12 cellular contexts compared by ENCODE assay signal in genomic region chr19:1325568-1326294, GRCh38. TPM values are rescaled to one million over a fixed set of nuclear protein-coding genes. Genes with fewer than 3 reads are reported as not detected.
DNase-seq lines count a peak whose midpoint lies in the region; ATAC-seq and TF ChIP-seq lines count a peak whose summit lies in the region.
"Had no signal": no experiment of that assay in that cellular context is flagged by ENCODE, and none has a peak within 500 bp of the region (broad histone marks: within the 10 kb centered on the region; RNA-seq: fewer than 3 reads in every experiment).

No MANE protein-coding gene starts in this region.

- TF ChIP-seq CTCF in WTC11 (IDR thresholded peaks at IDR 0.05) (no peak), foreskin fibroblast (IDR thresholded peaks at IDR 0.05; ENCODE audit: low read depth, low read length) (no peak)
- no peak for TF ChIP-seq CTCF in CD4-positive, alpha-beta T cell (IDR thresholded peaks at IDR 0.05)

- no peaks in the 10 kb centered on the region for H4K20me1 ChIP-seq in GM23248 (ENCODE audit: insufficient read depth)

- POLR2A ChIA-PET in WTC11 (lab: Charles Lee) (no interaction called here), HEK293T (lab: Yijun Ruan, JAX) (interaction anchor here (0.6 to 1.0 kb wide), 2 partner anchors 12 to 57 kb away, joined by 3 read pairs; partner anchors contain the start of gene CIRBP)
- POLR2A ChIA-PET in CD4-positive, alpha-beta T cell (lab: Charles Lee) = no interaction called here

- 81 to 84% methylated on average over 35 to 38 of the region's 38 CpGs for WGBS in GM23248 (ENCODE audit: low coverage in 1 of 2, low lambda C conversion rate in 2 of 2, missing lambda C conversion rate in 2 of 2), 2 experiments

- H3K4me3 Mint-ChIP-seq in WTC11 = peak overlapping the region; percentile 62
- no peak overlapping the region for H3K4me3 Mint-ChIP-seq in CD4-positive, alpha-beta T cell
- H3K4me3 Mint-ChIP-seq: activated naive CD8-positive, alpha-beta T cell treated with anti-CD3 and anti-CD28 coated beads, Interleukin-2, amount 10 ng/mL, durations not matched to agents 7 days and 5 days had no signal

- in situ Hi-C loops in GM23248 (cut with MboI) = no loop called here

- no peaks in the 10 kb centered on the region for H3K36me3 ChIP-seq in GM23248 (ENCODE audit: low read depth)
- no peaks in the 10 kb centered on the region for H3K36me3 ChIP-seq in skeletal muscle satellite cell (ENCODE audit: insufficient read depth, low read length)

- intact Hi-C loops in CD4-positive, alpha-beta T cell (cut with DNase I, micrococcal nuclease) = no loop called here

- no peaks in the 10 kb centered on the region for H3K79me2 ChIP-seq in GM23248 (ENCODE audit: insufficient read depth)

- peak overlapping the region; percentile 50 for H3K4me3 ChIP-seq in GM23248
- peak overlapping the region; percentile 40 to 47 for H3K4me3 ChIP-seq in foreskin fibroblast (ENCODE audit: low read depth in 1 of 2, low read length in 2 of 2)
- H3K4me3 ChIP-seq in skeletal muscle satellite cell (ENCODE audit: low read length) = peak overlapping the region; percentile 46

- no peaks in the 10 kb centered on the region for H3K27me3 ChIP-seq in GM23248 (replicated peaks; ENCODE audit: insufficient read depth)
- peaks cover 5% of the 10 kb centered on the region for H3K27me3 ChIP-seq in skeletal muscle satellite cell (ENCODE audit: control insufficient read depth, insufficient read depth, low read length)
- H3K27me3 ChIP-seq in CD4-positive, alpha-beta T cell (ENCODE audit: control insufficient read depth, insufficient read depth, low read length) = peaks cover 24% of the 10 kb centered on the region

- no peaks in the 10 kb centered on the region for H3K9me2 ChIP-seq in GM23248 (ENCODE audit: insufficient read depth)

- H3K9ac ChIP-seq in GM23248 (peak overlapping the region; percentile 54), skeletal muscle satellite cell (ENCODE audit: low read depth, low read length) (peak overlapping the region; percentile 71)

- DNase-seq in GM23248 (no peak), WTC11 (ENCODE audit: low spot score) (no peak), foreskin fibroblast (no peak), cerebellum (ENCODE audit: low spot score) (no peak), HEK293T (ENCODE audit: extremely low spot score) (no peak)
- DNase-seq in CD4-positive, alpha-beta T cell = no peak
- DNase-seq: activated naive CD8-positive, alpha-beta T cell treated with anti-CD3 and anti-CD28 coated beads, Interleukin-2, amount 10 ng/mL, durations not matched to agents 7 days and 5 days; NCI-H510A had no signal

- H3K9me3 ChIP-seq in GM23248 (ENCODE audit: low read depth) (no peaks in the 10 kb centered on the region), skeletal muscle satellite cell (replicated peaks; ENCODE audit: low read length) (no peaks in the 10 kb centered on the region)
- H3K9me3 ChIP-seq in CD4-positive, alpha-beta T cell (ENCODE audit: control insufficient read depth, low read length) = no peaks in the 10 kb centered on the region

- CTCF ChIA-PET in WTC11 (lab: Charles Lee) = no interaction called here
- CTCF ChIA-PET in CD4-positive, alpha-beta T cell (lab: Charles Lee) = no interaction called here
- CTCF ChIA-PET in HEK293T (lab: Yijun Ruan, JAX) = no interaction called here

- H3K4me1 ChIP-seq in GM23248 (ENCODE audit: insufficient read depth) (no peaks in the 10 kb centered on the region), skeletal muscle satellite cell (ENCODE audit: control insufficient read depth, insufficient read depth, low read length) (peaks cover 12% of the 10 kb centered on the region)

- ATAC-seq in WTC11 = no peak
- ATAC-seq in CD4-positive, alpha-beta T cell (ENCODE audit: poor library complexity) = no peak
- ATAC-seq in esophagus mucosa = no peak

- H3K27ac ChIP-seq in GM23248 = no peak overlapping the region
- H3K27ac ChIP-seq in CD4-positive, alpha-beta T cell (ENCODE audit: low read depth, low read length) = no peak overlapping the region

- no peaks in the 10 kb centered on the region for H3K36me3 Mint-ChIP-seq in WTC11
- no peaks in the 10 kb centered on the region for H3K36me3 Mint-ChIP-seq in CD4-positive, alpha-beta T cell (ENCODE audit: low read depth)
- H3K36me3 Mint-ChIP-seq: activated naive CD8-positive, alpha-beta T cell treated with anti-CD3 and anti-CD28 coated beads, Interleukin-2, amount 10 ng/mL, durations not matched to agents 7 days and 5 days had no signal

- no peaks in the 10 kb centered on the region for H3K4me1 Mint-ChIP-seq in WTC11
- no peaks in the 10 kb centered on the region for H3K4me1 Mint-ChIP-seq in CD4-positive, alpha-beta T cell (ENCODE audit: low read depth)
- H3K4me1 Mint-ChIP-seq: activated naive CD8-positive, alpha-beta T cell treated with anti-CD3 and anti-CD28 coated beads, Interleukin-2, amount 10 ng/mL, durations not matched to agents 7 days and 5 days had no signal

- no peak overlapping the region for H3K27ac Mint-ChIP-seq in WTC11
- H3K27ac Mint-ChIP-seq in CD4-positive, alpha-beta T cell = no peak overlapping the region
- H3K27ac Mint-ChIP-seq: activated naive CD8-positive, alpha-beta T cell treated with anti-CD3 and anti-CD28 coated beads, Interleukin-2, amount 10 ng/mL, durations not matched to agents 7 days and 5 days had no signal

- peak overlapping the region; percentile 56 for H3K4me2 ChIP-seq in GM23248 (ENCODE audit: unreplicated experiment)
- peak overlapping the region; percentile 90 for H3K4me2 ChIP-seq in skeletal muscle satellite cell (ENCODE audit: low read length)

- no peaks in the 10 kb centered on the region for H3F3A ChIP-seq in GM23248 (ENCODE audit: insufficient read depth)

- H2AFZ ChIP-seq in GM23248 = peak overlapping the region; percentile 66

- no peaks in the 10 kb centered on the region for H3K9me3 Mint-ChIP-seq in WTC11
- H3K9me3 Mint-ChIP-seq in CD4-positive, alpha-beta T cell = no peaks in the 10 kb centered on the region
- H3K9me3 Mint-ChIP-seq: activated naive CD8-positive, alpha-beta T cell treated with anti-CD3 and anti-CD28 coated beads, Interleukin-2, amount 10 ng/mL, durations not matched to agents 7 days and 5 days had no signal

- peaks cover 4% of the 10 kb centered on the region; the same call in 1 of the 2 replicates for H3K27me3 Mint-ChIP-seq in WTC11 (ENCODE audit: low read depth)
- H3K27me3 Mint-ChIP-seq in CD4-positive, alpha-beta T cell = peaks cover 29% of the 10 kb centered on the region

TF ChIP-seq in WTC11, 78 proteins besides CTCF, POLR2A, EP300 and RAD21:
- TF ChIP-seq NFE2L1 (CRISPR knock-in tag; IDR thresholded peaks at IDR 0.05) (no peak), GTF2I (CRISPR knock-in tag; conservative IDR thresholded peaks at IDR 0.05) (peak; percentile 89)
TF ChIP-seq in WTC11: peak in this region for 1.

TF ChIP-seq in HEK293T, 16 proteins besides CTCF, POLR2A, EP300 and RAD21:
- TF ChIP-seq L3MBTL2 (conservative IDR thresholded peaks at IDR 0.05) = no peak
- no peak for TF ChIP-seq TARDBP (IDR thresholded peaks at IDR 0.05)
- TF ChIP-seq ARNT (IDR thresholded peaks at IDR 0.05) = no peak
- TF ChIP-seq ELF4 (IDR thresholded peaks at IDR 0.05) = no peak
- no peak for TF ChIP-seq LEF1 (IDR thresholded peaks at IDR 0.05; ENCODE audit: borderline replicate concordance)
- TF ChIP-seq HDGF (IDR thresholded peaks at IDR 0.05; ENCODE audit: borderline replicate concordance) = no peak
- no peak for TF ChIP-seq PKNOX1 (IDR thresholded peaks at IDR 0.05)
- no peak for TF ChIP-seq SP1 (IDR thresholded peaks at IDR 0.05)
- no peak for TF ChIP-seq FOXK2 (IDR thresholded peaks at IDR 0.05)
- TF ChIP-seq NFRKB (IDR thresholded peaks at IDR 0.05) = no peak
- no peak for TF ChIP-seq FOXA1 (IDR thresholded peaks at IDR 0.05)
- TF ChIP-seq ZNF384 (IDR thresholded peaks at IDR 0.05) = no peak
- TF ChIP-seq BHLHE40 (IDR thresholded peaks at IDR 0.05; ENCODE audit: borderline replicate concordance) = no peak
- no peak for TF ChIP-seq FOXM1 (IDR thresholded peaks at IDR 0.05; ENCODE audit: borderline replicate concordance)
- no peak for TF ChIP-seq CTBP1 (IDR thresholded peaks at IDR 0.05; ENCODE audit: borderline replicate concordance)
- no peak for TF ChIP-seq SUZ12 (IDR thresholded peaks at IDR 0.05)

RNA-seq across cellular contexts. Expression of gene EFNA2, which starts 40.1 kb away (rescaled TPM):
- not detected in 2 replicates for total RNA-seq in GM23248 (2014; rRNA removed; shearing (Covaris generic))
- not detected in 2 replicates for polyA plus RNA-seq in GM23248 (2016; fragmentation: Nextera tagmentation; extraction: Ambion mirVana)
- total RNA-seq in WTC11 (2021) (11.4 to 14.2 TPM (median 12.6 TPM) in 3 replicates), esophagus mucosa (0.40 TPM), cerebellum (5.8 TPM)
- total RNA-seq in skeletal muscle satellite cell (2012; rRNA removed) = 0.25 TPM in 1 of 2 replicates, not detected in the other
- not detected for total RNA-seq in CD4-positive, alpha-beta T cell
- total RNA-seq: activated naive CD8-positive, alpha-beta T cell treated with anti-CD3 and anti-CD28 coated beads, Interleukin-2, amount 10 ng/mL, durations not matched to agents 7 days and 5 days; lower leg skin; M059J had no signal

RNA-seq across cellular contexts. Expression of gene FAM174C, which starts 50.4 kb away (rescaled TPM):
- 61.5 and 84.5 TPM in 2 replicates for total RNA-seq in GM23248 (2014; rRNA removed; shearing (Covaris generic))
- 67.8 and 81.6 TPM in 2 replicates for polyA plus RNA-seq in GM23248 (2016; fragmentation: Nextera tagmentation; extraction: Ambion mirVana)
- 59.4 to 65.9 TPM (median 65.7 TPM) in 3 replicates for total RNA-seq in WTC11 (2021)
- 36.5 and 60.9 TPM in 2 replicates for total RNA-seq in skeletal muscle satellite cell (2012; rRNA removed)
- total RNA-seq in CD4-positive, alpha-beta T cell = 10 to 100 TPM; 32.0 to 38.3 TPM
- 41.2 TPM for total RNA-seq in esophagus mucosa
- total RNA-seq in cerebellum = 7.0 TPM

RNA-seq across cellular contexts. Expression of gene CIRBP, which starts 56.6 kb away (rescaled TPM):
- total RNA-seq in GM23248 (2014; rRNA removed; shearing (Covaris generic)) = 239 and 392 TPM in 2 replicates
- polyA plus RNA-seq in GM23248 (2016; fragmentation: Nextera tagmentation; extraction: Ambion mirVana) = 163 and 185 TPM in 2 replicates
- 256 to 298 TPM (median 256 TPM) in 3 replicates for total RNA-seq in WTC11 (2021)
- 165 and 205 TPM in 2 replicates for total RNA-seq in skeletal muscle satellite cell (2012; rRNA removed)
- 100 to 1,000 TPM; 614 to 628 TPM for total RNA-seq in CD4-positive, alpha-beta T cell
- 172 TPM for total RNA-seq in esophagus mucosa
- 328 TPM for total RNA-seq in cerebellum

RNA-seq across cellular contexts. Expression of gene NDUFS7, which starts 58.0 kb away (rescaled TPM):
- 64.1 and 67.1 TPM in 2 replicates for total RNA-seq in GM23248 (2014; rRNA removed; shearing (Covaris generic))
- polyA plus RNA-seq in GM23248 (2016; fragmentation: Nextera tagmentation; extraction: Ambion mirVana) = 173 and 177 TPM in 2 replicates
- total RNA-seq in WTC11 (2021) (136 to 149 TPM (median 139 TPM) in 3 replicates), esophagus mucosa (120 TPM), cerebellum (27.6 TPM)
- total RNA-seq in skeletal muscle satellite cell (2012; rRNA removed) = 69.0 and 71.4 TPM in 2 replicates
- total RNA-seq in CD4-positive, alpha-beta T cell = 10 to 100 TPM; 40.0 to 42.6 TPM
